In the genomic region with DNA sequence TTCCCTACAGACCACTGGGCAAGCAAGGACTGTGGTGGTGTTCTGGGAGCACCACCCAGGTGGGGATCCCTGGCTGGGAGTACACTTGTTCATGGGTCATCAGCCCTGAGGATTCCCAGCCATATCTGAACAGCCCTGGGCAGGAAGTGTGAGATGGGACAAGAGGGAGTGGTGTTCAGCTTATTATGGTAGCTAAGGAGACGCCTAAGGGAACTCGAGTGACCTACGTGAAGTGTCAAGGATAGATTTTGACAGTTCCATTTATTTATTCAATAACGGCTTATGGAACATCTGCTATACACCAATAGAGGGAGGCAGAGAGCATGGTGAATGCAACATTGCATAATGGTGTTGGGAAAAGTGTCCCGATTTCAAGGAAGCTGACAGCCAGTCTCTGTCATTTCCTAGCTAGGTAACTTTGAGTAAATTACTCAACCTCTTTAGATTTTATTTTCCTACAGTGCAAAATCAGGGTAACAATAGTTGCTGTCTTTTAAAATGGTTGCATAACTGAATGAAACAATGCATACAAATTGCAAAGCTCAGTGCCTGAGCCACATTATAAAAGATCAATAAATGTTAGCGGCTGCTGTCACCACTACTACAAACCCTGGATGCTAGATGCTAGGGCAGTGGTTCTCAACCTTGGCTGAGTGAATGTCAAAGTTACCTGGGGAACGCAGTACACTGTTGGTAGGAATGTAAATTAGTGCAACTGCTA, we compare ENCODE assay signal across 1 cellular context.
TF ChIP-seq lines count a peak whose summit lies in the region.

No MANE protein-coding gene starts in this region.

TF ChIP-seq in HepG2, 621 proteins besides CTCF, POLR2A, EP300 and RAD21 (continued from another document and continues in another):
- TF ChIP-seq ZNF296 (CRISPR knock-in tag; conservative IDR thresholded peaks at IDR 0.05) (no peak), ZNF781 (CRISPR knock-in tag; IDR thresholded peaks at IDR 0.05; ENCODE audit: borderline replicate concordance, not compliant biosample characterization) (no peak), ZNF17 (CRISPR knock-in tag; IDR thresholded peaks at IDR 0.05) (no peak), ZNF768 (CRISPR knock-in tag; IDR thresholded peaks at IDR 0.05) (no peak), MBD4 (IDR thresholded peaks at IDR 0.05; ENCODE audit: borderline replicate concordance, low read length) (no peak), MAX (IDR thresholded peaks at IDR 0.05) (no peak), MYPOP (CRISPR knock-in tag; IDR thresholded peaks at IDR 0.05) (no peak), ZNF12 (CRISPR knock-in tag; IDR thresholded peaks at IDR 0.05) (no peak), PHF21A (CRISPR knock-in tag; IDR thresholded peaks at IDR 0.05) (no peak), ZNF124 (CRISPR knock-in tag; IDR thresholded peaks at IDR 0.05) (no peak), ELF1 (CRISPR knock-in tag; IDR thresholded peaks at IDR 0.05) (0 out of 2 replicates have a peak, but pooled peaks have one; percentile 20), IRX3 (CRISPR knock-in tag; IDR thresholded peaks at IDR 0.05; ENCODE audit: borderline replicate concordance, low read depth) (no peak), ZNF556 (CRISPR knock-in tag; IDR thresholded peaks at IDR 0.05; ENCODE audit: borderline replicate concordance) (no peak), AHR (CRISPR knock-in tag; IDR thresholded peaks at IDR 0.05) (no peak), MIER2 (CRISPR knock-in tag; IDR thresholded peaks at IDR 0.05) (peak; percentile 42; the same call in 1 of the 2 replicates), DPF2 (CRISPR knock-in tag; IDR thresholded peaks at IDR 0.05; ENCODE audit: borderline replicate concordance, low read depth) (no peak), ZNF775 (CRISPR knock-in tag; IDR thresholded peaks at IDR 0.05; ENCODE audit: borderline replicate concordance) (no peak), NCOA1 (CRISPR knock-in tag; IDR thresholded peaks at IDR 0.05) (no peak), ZNF33A (CRISPR knock-in tag; IDR thresholded peaks at IDR 0.05; ENCODE audit: borderline replicate concordance) (no peak), ZNF607 (CRISPR knock-in tag; IDR thresholded peaks at IDR 0.05; ENCODE audit: borderline replicate concordance) (no peak), ZBTB20 (CRISPR knock-in tag; IDR thresholded peaks at IDR 0.05; ENCODE audit: borderline replicate concordance, low read depth) (no peak), FOXO1 (CRISPR knock-in tag; IDR thresholded peaks at IDR 0.05) (0 out of 2 replicates have a peak, but pooled peaks have one; percentile 16), ZNF263 (CRISPR knock-in tag; IDR thresholded peaks at IDR 0.05) (peak; percentile 71)
- TF ChIP-seq, protein P1, sequence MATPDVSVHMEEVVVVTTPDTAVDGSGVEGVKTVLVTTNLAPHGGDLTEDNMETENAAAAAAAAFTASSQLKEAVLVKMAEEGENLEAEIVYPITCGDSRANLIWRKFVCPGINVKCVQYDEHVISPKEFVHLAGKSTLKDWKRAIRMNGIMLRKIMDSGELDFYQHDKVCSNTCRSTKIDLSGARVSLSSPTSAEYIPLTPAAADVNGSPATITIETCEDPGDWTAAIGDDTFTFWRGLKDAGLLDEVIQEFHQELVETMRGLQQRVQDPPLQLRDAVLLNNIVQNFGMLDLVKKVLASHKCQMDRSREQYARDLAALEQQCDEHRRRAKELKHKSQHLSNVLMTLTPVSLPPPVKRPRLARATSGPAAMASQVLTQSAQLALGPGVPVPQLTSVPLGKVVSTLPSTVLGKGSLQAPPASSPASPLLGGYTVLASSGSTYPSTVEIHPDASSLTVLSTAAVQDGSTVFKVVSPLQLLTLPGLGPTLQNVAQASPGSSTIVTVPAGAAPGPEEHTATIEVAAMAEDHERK (CRISPR knock-in tag; IDR thresholded peaks at IDR 0.05; ENCODE audit: low read depth): no peak
- TF ChIP-seq, protein P2, sequence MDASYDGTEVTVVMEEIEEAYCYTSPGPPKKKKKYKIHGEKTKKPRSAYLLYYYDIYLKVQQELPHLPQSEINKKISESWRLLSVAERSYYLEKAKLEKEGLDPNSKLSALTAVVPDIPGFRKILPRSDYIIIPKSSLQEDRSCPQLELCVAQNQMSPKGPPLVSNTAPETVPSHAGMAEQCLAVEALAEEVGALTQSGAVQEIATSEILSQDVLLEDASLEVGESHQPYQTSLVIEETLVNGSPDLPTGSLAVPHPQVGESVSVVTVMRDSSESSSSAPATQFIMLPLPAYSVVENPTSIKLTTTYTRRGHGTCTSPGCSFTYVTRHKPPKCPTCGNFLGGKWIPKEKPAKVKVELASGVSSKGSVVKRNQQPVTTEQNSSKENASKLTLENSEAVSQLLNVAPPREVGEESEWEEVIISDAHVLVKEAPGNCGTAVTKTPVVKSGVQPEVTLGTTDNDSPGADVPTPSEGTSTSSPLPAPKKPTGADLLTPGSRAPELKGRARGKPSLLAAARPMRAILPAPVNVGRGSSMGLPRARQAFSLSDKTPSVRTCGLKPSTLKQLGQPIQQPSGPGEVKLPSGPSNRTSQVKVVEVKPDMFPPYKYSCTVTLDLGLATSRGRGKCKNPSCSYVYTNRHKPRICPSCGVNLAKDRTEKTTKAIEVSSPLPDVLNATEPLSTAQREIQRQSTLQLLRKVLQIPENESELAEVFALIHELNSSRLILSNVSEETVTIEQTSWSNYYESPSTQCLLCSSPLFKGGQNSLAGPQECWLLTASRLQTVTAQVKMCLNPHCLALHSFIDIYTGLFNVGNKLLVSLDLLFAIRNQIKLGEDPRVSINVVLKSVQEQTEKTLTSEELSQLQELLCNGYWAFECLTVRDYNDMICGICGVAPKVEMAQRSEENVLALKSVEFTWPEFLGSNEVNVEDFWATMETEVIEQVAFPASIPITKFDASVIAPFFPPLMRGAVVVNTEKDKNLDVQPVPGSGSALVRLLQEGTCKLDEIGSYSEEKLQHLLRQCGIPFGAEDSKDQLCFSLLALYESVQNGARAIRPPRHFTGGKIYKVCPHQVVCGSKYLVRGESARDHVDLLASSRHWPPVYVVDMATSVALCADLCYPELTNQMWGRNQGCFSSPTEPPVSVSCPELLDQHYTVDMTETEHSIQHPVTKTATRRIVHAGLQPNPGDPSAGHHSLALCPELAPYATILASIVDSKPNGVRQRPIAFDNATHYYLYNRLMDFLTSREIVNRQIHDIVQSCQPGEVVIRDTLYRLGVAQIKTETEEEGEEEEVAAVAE (CRISPR knock-in tag; IDR thresholded peaks at IDR 0.05; ENCODE audit: borderline replicate concordance): no peak
- TF ChIP-seq, protein P3, sequence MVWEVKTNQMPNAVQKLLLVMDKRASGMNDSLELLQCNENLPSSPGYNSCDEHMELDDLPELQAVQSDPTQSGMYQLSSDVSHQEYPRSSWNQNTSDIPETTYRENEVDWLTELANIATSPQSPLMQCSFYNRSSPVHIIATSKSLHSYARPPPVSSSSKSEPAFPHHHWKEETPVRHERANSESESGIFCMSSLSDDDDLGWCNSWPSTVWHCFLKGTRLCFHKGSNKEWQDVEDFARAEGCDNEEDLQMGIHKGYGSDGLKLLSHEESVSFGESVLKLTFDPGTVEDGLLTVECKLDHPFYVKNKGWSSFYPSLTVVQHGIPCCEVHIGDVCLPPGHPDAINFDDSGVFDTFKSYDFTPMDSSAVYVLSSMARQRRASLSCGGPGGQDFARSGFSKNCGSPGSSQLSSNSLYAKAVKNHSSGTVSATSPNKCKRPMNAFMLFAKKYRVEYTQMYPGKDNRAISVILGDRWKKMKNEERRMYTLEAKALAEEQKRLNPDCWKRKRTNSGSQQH (CRISPR knock-in tag; IDR thresholded peaks at IDR 0.05; ENCODE audit: low read depth): no peak
- TF ChIP-seq, protein P4, sequence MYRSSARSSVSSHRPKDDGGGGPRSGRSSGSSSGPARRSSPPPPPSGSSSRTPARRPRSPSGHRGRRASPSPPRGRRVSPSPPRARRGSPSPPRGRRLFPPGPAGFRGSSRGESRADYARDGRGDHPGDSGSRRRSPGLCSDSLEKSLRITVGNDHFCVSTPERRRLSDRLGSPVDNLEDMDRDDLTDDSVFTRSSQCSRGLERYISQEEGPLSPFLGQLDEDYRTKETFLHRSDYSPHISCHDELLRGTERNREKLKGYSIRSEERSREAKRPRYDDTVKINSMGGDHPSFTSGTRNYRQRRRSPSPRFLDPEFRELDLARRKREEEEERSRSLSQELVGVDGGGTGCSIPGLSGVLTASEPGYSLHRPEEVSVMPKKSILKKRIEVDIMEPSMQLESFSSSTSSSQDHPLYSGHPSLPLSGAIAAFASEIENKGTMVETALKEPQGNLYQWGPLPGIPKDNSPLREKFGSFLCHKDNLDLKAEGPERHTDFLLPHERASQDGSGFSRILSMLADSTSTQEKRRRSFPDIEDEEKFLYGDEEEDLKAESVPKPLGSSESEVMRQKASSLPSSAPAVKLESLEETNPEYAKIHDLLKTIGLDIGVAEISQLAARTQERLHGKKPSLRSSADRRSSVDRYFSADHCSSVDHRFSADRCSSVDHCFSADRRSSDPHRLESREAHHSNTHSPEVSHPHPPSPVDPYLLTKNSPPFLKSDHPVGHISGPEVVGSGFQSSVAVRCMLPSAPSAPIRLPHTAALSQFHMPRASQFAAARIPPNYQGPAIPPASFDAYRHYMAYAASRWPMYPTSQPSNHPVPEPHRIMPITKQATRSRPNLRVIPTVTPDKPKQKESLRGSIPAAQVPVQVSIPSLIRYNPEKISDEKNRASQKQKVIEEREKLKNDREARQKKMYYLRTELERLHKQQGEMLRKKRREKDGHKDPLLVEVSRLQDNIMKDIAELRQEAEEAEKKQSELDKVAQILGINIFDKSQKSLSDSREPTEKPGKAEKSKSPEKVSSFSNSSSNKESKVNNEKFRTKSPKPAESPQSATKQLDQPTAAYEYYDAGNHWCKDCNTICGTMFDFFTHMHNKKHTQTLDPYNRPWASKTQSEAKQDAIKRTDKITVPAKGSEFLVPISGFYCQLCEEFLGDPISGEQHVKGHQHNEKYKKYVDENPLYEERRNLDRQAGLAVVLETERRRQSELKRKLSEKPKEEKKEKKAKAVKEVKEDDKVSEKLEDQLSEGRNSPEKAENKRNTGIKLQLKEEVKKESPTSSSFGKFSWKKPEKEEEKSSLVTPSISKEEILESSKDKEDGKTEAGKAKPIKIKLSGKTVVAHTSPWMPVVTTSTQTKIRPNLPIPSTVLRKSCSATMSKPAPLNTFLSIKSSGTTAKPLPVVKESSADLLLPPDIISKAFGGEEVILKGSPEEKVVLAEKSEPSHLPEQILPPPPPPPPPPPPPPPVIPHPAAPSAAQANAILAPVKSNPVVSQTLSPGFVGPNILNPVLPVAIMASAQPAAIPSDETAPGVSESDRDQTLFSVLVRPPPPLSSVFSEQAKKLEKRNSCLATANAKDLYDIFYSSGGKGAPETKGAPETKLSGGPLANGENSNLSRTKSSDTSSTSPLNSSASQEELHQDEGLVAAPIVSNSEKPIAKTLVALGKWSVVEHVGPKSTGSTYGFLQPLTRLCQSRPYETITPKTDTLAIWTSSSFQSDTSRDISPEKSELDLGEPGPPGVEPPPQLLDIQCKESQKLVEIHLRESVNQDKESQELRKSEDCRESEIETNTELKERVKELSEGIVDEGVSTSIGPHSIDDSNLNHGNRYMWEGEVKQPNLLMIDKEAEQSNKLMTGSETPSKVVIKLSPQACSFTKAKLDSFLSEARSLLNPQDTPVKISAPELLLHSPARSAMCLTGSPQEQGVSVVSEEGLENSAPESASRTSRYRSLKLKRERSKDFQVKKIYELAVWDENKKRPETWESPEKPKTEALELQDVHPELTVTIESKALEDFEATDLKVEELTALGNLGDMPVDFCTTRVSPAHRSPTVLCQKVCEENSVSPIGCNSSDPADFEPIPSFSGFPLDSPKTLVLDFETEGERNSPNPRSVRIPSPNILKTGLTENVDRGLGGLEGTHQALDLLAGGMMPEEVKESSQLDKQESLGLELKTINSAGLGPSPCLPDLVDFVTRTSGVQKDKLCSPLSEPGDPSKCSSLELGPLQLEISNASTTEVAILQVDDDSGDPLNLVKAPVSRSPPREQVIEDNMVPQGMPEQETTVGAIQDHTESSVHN (CRISPR knock-in tag; IDR thresholded peaks at IDR 0.05): no peak
- TF ChIP-seq, protein P5, sequence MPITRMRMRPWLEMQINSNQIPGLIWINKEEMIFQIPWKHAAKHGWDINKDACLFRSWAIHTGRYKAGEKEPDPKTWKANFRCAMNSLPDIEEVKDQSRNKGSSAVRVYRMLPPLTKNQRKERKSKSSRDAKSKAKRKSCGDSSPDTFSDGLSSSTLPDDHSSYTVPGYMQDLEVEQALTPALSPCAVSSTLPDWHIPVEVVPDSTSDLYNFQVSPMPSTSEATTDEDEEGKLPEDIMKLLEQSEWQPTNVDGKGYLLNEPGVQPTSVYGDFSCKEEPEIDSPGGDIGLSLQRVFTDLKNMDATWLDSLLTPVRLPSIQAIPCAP (CRISPR knock-in tag; IDR thresholded peaks at IDR 0.05; ENCODE audit: low read depth): no peak
- TF ChIP-seq, protein P6, sequence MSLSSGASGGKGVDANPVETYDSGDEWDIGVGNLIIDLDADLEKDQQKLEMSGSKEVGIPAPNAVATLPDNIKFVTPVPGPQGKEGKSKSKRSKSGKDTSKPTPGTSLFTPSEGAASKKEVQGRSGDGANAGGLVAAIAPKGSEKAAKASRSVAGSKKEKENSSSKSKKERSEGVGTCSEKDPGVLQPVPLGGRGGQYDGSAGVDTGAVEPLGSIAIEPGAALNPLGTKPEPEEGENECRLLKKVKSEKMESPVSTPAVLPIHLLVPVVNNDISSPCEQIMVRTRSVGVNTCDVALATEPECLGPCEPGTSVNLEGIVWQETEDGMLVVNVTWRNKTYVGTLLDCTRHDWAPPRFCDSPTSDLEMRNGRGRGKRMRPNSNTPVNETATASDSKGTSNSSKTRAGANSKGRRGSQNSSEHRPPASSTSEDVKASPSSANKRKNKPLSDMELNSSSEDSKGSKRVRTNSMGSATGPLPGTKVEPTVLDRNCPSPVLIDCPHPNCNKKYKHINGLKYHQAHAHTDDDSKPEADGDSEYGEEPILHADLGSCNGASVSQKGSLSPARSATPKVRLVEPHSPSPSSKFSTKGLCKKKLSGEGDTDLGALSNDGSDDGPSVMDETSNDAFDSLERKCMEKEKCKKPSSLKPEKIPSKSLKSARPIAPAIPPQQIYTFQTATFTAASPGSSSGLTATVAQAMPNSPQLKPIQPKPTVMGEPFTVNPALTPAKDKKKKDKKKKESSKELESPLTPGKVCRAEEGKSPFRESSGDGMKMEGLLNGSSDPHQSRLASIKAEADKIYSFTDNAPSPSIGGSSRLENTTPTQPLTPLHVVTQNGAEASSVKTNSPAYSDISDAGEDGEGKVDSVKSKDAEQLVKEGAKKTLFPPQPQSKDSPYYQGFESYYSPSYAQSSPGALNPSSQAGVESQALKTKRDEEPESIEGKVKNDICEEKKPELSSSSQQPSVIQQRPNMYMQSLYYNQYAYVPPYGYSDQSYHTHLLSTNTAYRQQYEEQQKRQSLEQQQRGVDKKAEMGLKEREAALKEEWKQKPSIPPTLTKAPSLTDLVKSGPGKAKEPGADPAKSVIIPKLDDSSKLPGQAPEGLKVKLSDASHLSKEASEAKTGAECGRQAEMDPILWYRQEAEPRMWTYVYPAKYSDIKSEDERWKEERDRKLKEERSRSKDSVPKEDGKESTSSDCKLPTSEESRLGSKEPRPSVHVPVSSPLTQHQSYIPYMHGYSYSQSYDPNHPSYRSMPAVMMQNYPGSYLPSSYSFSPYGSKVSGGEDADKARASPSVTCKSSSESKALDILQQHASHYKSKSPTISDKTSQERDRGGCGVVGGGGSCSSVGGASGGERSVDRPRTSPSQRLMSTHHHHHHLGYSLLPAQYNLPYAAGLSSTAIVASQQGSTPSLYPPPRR (CRISPR knock-in tag; IDR thresholded peaks at IDR 0.05; ENCODE audit: borderline replicate concordance): no peak
